13 cellular contexts compared by ENCODE assay signal in the genomic region with DNA sequence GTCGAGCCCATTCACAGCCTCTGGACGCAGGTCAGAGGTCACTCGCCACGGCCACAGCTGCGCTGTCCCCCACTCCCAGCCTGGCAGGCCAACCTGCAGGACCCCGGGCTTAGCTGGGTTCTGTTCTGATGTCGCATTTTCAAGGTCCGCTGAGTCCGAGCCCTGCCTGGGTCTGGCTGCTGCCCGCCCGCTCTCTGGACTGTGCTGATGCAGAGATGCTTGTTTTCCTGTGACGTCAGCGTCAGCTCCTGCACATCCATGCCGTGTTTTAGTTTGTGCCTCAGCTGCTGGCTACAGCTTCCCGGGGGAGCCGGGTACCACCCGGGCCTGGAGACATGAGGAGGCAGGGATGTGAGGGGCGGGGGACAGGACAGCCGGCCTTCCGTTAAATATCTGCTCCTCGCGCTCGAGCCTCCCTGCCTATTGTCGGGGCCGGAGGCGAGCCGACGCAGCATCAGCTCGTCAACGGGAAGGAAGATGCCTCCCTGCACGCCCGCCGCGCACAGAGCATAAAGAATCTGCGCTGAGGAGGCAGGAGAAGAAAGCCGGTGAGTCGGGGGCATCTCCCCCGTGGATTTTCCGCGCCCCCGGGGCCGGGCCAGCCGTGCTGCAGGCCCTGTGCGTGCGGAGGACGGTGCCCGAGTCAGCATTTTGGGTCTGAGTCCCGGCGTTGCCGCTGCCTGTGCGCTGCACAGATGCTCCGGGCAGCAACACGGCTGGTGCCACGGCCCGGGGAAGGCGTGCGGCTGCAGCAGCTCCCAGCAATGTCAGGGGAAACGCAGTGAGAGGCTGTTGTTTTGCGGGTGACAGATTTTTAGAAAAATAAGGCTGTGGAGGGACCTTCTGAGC. TPM values are rescaled to one million over a fixed set of nuclear protein-coding genes. Genes with fewer than 3 reads are reported as not detected.
DNase-seq lines count a peak whose midpoint lies in the region; ATAC-seq and TF ChIP-seq lines count a peak whose summit lies in the region.
"Had no signal": no experiment of that assay in that cellular context is flagged by ENCODE, and none has a peak within 500 bp of the region (broad histone marks: within the 10 kb centered on the region; RNA-seq: fewer than 3 reads in every experiment).

No MANE protein-coding gene starts in this region.

- no peak overlapping the region for H3K18ac ChIP-seq in IMR-90 (ENCODE audit: low read depth, low read length)

- 47% methylated on average over 27 of the region's 59 CpGs; no CpG with 5 or more reads in 1 of the 2 experiments for WGBS in IMR-90 (ENCODE audit: extremely low coverage in 2 of 2, insufficient read length in 1 of 2), 2 experiments

- H3K4me3 ChIP-seq in IMR-90 (ENCODE audit: insufficient read depth, low read depth, low read length) = peak overlapping the region; percentile 44
- H3K4me3 ChIP-seq in MM.1S (ENCODE audit: low read length) = no peak overlapping the region

- no peak overlapping the region for H2BK15ac ChIP-seq in IMR-90 (ENCODE audit: low read depth, low read length)

- H3F3A ChIP-seq in MM.1S (ENCODE audit: insufficient read depth, low read length) = no peaks in the 10 kb centered on the region

- in situ Hi-C loops in IMR-90 (cut with MboI; ENCODE audit: low sequenced_read_pairs) = no loop called here

- H3K9ac ChIP-seq in IMR-90 (ENCODE audit: low read depth, low read length) (no peak overlapping the region), MM.1S (ENCODE audit: low read length) (no peak overlapping the region)

- H3K9me3 ChIP-seq in IMR-90 (ENCODE audit: control insufficient read depth, insufficient read depth, low read length) = peaks cover 17% of the 10 kb centered on the region
- H3K9me3 ChIP-seq in MM.1S (replicated peaks; ENCODE audit: insufficient read depth, low read length) = no peaks in the 10 kb centered on the region

- no peak for TF ChIP-seq RAD21 in IMR-90 (IDR thresholded peaks at IDR 0.05; ENCODE audit: low read length)

- no peak overlapping the region for H4K5ac ChIP-seq in IMR-90 (ENCODE audit: low read depth, low read length)

- H2AFZ ChIP-seq in IMR-90 (replicated peaks; ENCODE audit: low read length, poor library complexity) = peak overlapping the region; percentile 86
- no peak overlapping the region for H2AFZ ChIP-seq in MM.1S (ENCODE audit: low read length)

- H3K36me3 ChIP-seq in IMR-90 (ENCODE audit: control insufficient read depth, insufficient read depth, low read length) = no peaks in the 10 kb centered on the region
- no peaks in the 10 kb centered on the region for H3K36me3 ChIP-seq in MM.1S (replicated peaks; ENCODE audit: insufficient read depth, low read length)

- no peak overlapping the region for H3K14ac ChIP-seq in IMR-90 (replicated peaks; ENCODE audit: low read depth, low read length)

- peak; percentile 93 for ATAC-seq in IMR-90 (ENCODE audit: low read depth)
- ATAC-seq in HG02610 (IDR thresholded peaks at IDR 0.05; ENCODE audit: unreplicated experiment) = no peak
- ATAC-seq: activated CD8-positive, alpha-beta memory T cell treated with anti-CD3 and anti-CD28 coated beads, Interleukin-2, amount 10 ng/mL, durations not matched to agents 7 days and 5 days; left lobe of liver had no signal

- TF ChIP-seq POLR2A in IMR-90 (IDR thresholded peaks at IDR 0.05; ENCODE audit: low read depth, low read length) = no peak

- no peak overlapping the region for H2AK5ac ChIP-seq in IMR-90 (ENCODE audit: low read depth, low read length)

- H3K9me2 ChIP-seq in MM.1S (replicated peaks; ENCODE audit: insufficient read depth, low read length) = no peaks in the 10 kb centered on the region

- POLR2A ChIA-PET in IMR-90 (lab: Charles Lee; ENCODE audit: unreplicated experiment) = no interaction called here

- H2AK9ac ChIP-seq in IMR-90 (replicated peaks; ENCODE audit: low read depth, low read length, poor library complexity) = no peak overlapping the region

- CTCF ChIA-PET in IMR-90 (lab: Yijun Ruan, JAX) = no interaction called here

- H3K4me2 ChIP-seq in IMR-90 (ENCODE audit: low read depth, low read length) (peak overlapping the region; percentile 52; the same call in 1 of the 2 replicates), MM.1S (ENCODE audit: low read depth, low read length) (no peak overlapping the region)

- intact Hi-C loops in IMR-90 (cut with micrococcal nuclease) = no loop called here

- H3K4me1 ChIP-seq in IMR-90 (ENCODE audit: control insufficient read depth, insufficient read depth, low read length) (no peaks in the 10 kb centered on the region), MM.1S (ENCODE audit: low read length) (no peaks in the 10 kb centered on the region)

- no peak overlapping the region for H3K56ac ChIP-seq in IMR-90 (ENCODE audit: extremely low read depth, insufficient read depth, low read length)

- no peak overlapping the region for H4K91ac ChIP-seq in IMR-90 (ENCODE audit: insufficient read depth, low read depth, low read length)

- no peak overlapping the region for H2BK20ac ChIP-seq in IMR-90 (ENCODE audit: low read depth, low read length)

- H4K20me1 ChIP-seq in IMR-90 (ENCODE audit: insufficient read depth, low read length) (no peaks in the 10 kb centered on the region), MM.1S (ENCODE audit: insufficient read depth, low read length) (no peaks in the 10 kb centered on the region)

- DNase-seq in AG09319 (ENCODE audit: extremely low read depth, low read depth) (peak; percentile 19), IMR-90 (peak; percentile 58), caudate nucleus (lab: John Stamatoyannopoulos, UW) (peak in 60 of 61 donors; percentile 28 to 93 (median 73)), midbrain (lab: John Stamatoyannopoulos, UW) (peak; percentile 83), GOT3 (lab: John Stamatoyannopoulos, UW) (no peak), MM.1S (no peak), GM19240 (ENCODE audit: insufficient read length, low spot score) (no peak)
- DNase-seq: activated CD8-positive, alpha-beta memory T cell treated with anti-CD3 and anti-CD28 coated beads, Interleukin-2, amount 10 ng/mL, durations not matched to agents 7 days and 5 days; DND-41; MV-4-11; stimulated activated CD4-positive, alpha-beta T cell treated with anti-CD3 and anti-CD28 coated beads, Interleukin-15, amount 100 ng/mL, for 24 hours had no signal

- dilution Hi-C loops in IMR-90 (cut with HindIII; ENCODE audit: low sequenced_read_pairs, unreplicated experiment) = no loop called here

- peaks cover 30% of the 10 kb centered on the region for H3K27me3 ChIP-seq in IMR-90 (ENCODE audit: control insufficient read depth, insufficient read depth, low read length)
- peaks cover 99% of the 10 kb centered on the region for H3K27me3 ChIP-seq in MM.1S (replicated peaks; ENCODE audit: insufficient read depth, low read length)

- no peaks in the 10 kb centered on the region for H3K79me1 ChIP-seq in IMR-90 (ENCODE audit: low read depth in 1 of 2, low read length in 2 of 2)

- H4K8ac ChIP-seq in IMR-90 (ENCODE audit: low read depth in 2 of 2, low read length in 2 of 2) = no peak overlapping the region

- H3K23ac ChIP-seq in IMR-90 (ENCODE audit: low read depth, low read length) = no peak overlapping the region

- H3K9me1 ChIP-seq in IMR-90 (ENCODE audit: insufficient read depth, low read length) = no peaks in the 10 kb centered on the region

- no peak for TF ChIP-seq CTCF in AG09319 (IDR thresholded peaks at IDR 0.05; ENCODE audit: low read depth, low read length)
- no peak for TF ChIP-seq CTCF in IMR-90 (conservative IDR thresholded peaks at IDR 0.05; ENCODE audit: low read depth, low read length)
- no peak for TF ChIP-seq CTCF in MM.1S (IDR thresholded peaks at IDR 0.05; ENCODE audit: low read length)

- no peak overlapping the region for H3K27ac ChIP-seq in IMR-90 (ENCODE audit: insufficient read depth, low read length)
- peak overlapping the region; percentile 92 for H3K27ac ChIP-seq in caudate nucleus (ENCODE audit: low read depth, low read length)
- H3K27ac ChIP-seq in MM.1S (ENCODE audit: low read length) = no peak overlapping the region

- no TSS peak for BruUV-seq in IMR-90 (replicated peaks; lab: Mats Ljungman, UMichigan)

- H3K79me2 ChIP-seq in MM.1S (ENCODE audit: low read length) = no peaks in the 10 kb centered on the region

- no peak overlapping the region for H3K4ac ChIP-seq in IMR-90 (ENCODE audit: low read depth, low read length)

- no peak overlapping the region for H2BK120ac ChIP-seq in IMR-90 (ENCODE audit: low read depth, low read length)

- H2BK5ac ChIP-seq in IMR-90 (ENCODE audit: low read depth, low read length, poor library complexity, severe bottlenecking) = no peak overlapping the region

TF ChIP-seq in IMR-90, 13 proteins besides CTCF, POLR2A, EP300 and RAD21 (continues in another document):
- TF ChIP-seq CEBPB (IDR thresholded peaks at IDR 0.05; ENCODE audit: low read depth, low read length) (no peak), RCOR1 (IDR thresholded peaks at IDR 0.05; ENCODE audit: insufficient replicate concordance, low read length) (no peak), BHLHE40 (IDR thresholded peaks at IDR 0.05; ENCODE audit: low read depth, low read length) (no peak), RFX5 (IDR thresholded peaks at IDR 0.05; ENCODE audit: low read depth, low read length) (no peak), CHD1 (IDR thresholded peaks at IDR 0.05; ENCODE audit: low read depth, low read length) (no peak), SMC3 (IDR thresholded peaks at IDR 0.05; ENCODE audit: low read depth, low read length) (no peak), MAZ (IDR thresholded peaks at IDR 0.05; ENCODE audit: borderline replicate concordance, low read depth, low read length) (no peak), MXI1 (IDR thresholded peaks at IDR 0.05; ENCODE audit: borderline replicate concordance, low read depth, low read length) (no peak)
- TF ChIP-seq, protein P1, sequence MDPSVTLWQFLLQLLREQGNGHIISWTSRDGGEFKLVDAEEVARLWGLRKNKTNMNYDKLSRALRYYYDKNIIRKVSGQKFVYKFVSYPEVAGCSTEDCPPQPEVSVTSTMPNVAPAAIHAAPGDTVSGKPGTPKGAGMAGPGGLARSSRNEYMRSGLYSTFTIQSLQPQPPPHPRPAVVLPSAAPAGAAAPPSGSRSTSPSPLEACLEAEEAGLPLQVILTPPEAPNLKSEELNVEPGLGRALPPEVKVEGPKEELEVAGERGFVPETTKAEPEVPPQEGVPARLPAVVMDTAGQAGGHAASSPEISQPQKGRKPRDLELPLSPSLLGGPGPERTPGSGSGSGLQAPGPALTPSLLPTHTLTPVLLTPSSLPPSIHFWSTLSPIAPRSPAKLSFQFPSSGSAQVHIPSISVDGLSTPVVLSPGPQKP (IDR thresholded peaks at IDR 0.05; ENCODE audit: borderline replicate concordance, low read depth, low read length) = no peak

RNA-seq across cellular contexts. Expression of a gene that starts 23.4 kb away (rescaled TPM):
- 2.0 and 2.8 TPM in 2 replicates for total RNA-seq in IMR-90 (2012; rRNA removed)
- 3.5 and 4.4 TPM in 2 replicates for polyA plus RNA-seq in IMR-90 (2012; rRNA removed)
- polyA plus RNA-seq in IMR-90 (2012; cell fraction: cytosol; rRNA removed) = 3.8 and 4.0 TPM in 2 replicates
- 5.9 and 7.4 TPM in 2 replicates for polyA plus RNA-seq in IMR-90 (2012; cell fraction: nucleus; rRNA removed; ENCODE audit: low replicate concordance)

RNA-seq across cellular contexts. Expression of a gene that starts 54.5 kb away (rescaled TPM):
- not detected in 2 replicates for total RNA-seq in IMR-90 (2012; rRNA removed)
- not detected in 2 replicates for polyA plus RNA-seq in IMR-90 (2012; rRNA removed)
- not detected in 2 replicates for polyA plus RNA-seq in IMR-90 (2012; cell fraction: cytosol; rRNA removed)
- polyA plus RNA-seq in IMR-90 (2012; cell fraction: nucleus; rRNA removed; ENCODE audit: low replicate concordance) = not detected in 2 replicates
- total RNA-seq: activated CD8-positive, alpha-beta memory T cell treated with anti-CD3 and anti-CD28 coated beads, Interleukin-2, amount 10 ng/mL, durations not matched to agents 7 days and 5 days; left lobe of liver had no signal

Comparison
In these comparisons a context has a peak if more than half of its experiments do, and no peak if none do; other contexts are left out.
1. DNase-seq: peak in AG09319 (single experiment), IMR-90 (single experiment), caudate nucleus (60 of 61) and midbrain (single experiment); none in GOT3 (single experiment), MM.1S (single experiment) and GM19240 (single experiment).